ENCODE assay signal across 12 cellular contexts in the genomic region with DNA sequence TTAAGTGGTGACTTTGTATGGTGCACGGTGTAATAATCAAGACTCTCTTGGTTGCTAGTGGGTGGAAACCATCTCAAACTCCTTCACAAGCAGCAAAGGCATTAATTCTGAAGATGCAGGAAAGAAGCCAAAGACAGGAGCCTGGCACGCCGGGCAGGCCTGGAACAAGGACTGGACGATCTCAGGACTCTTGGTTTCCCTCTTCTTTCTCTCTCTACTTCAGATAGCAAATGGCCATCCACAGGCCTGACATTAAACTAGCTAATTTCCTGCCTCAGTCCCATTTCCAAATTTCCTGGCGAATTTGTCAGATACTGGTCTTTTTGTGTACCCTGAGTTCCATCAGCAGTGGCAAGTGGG. TPM values are rescaled to one million over a fixed set of nuclear protein-coding genes. Genes with fewer than 3 reads are reported as not detected.
DNase-seq lines count a peak whose midpoint lies in the region; ATAC-seq and TF ChIP-seq lines count a peak whose summit lies in the region.
"Had no signal": no experiment of that assay in that cellular context is flagged by ENCODE, and none has a peak within 500 bp of the region (broad histone marks: within the 10 kb centered on the region; RNA-seq: fewer than 3 reads in every experiment).

No MANE protein-coding gene starts in this region.

- H3K27me3 ChIP-seq in A673 (replicated peaks; ENCODE audit: insufficient read depth, low read depth, low read length, poor library complexity), result no peaks in the 10 kb centered on the region
- H3K27me3 ChIP-seq in mucosa of rectum (ENCODE audit: control insufficient read depth in 2 of 2, insufficient read depth in 2 of 2, low read length in 2 of 2), result peaks cover 0 to 2% of the 10 kb centered on the region in 2 donors
- H3K27me3 ChIP-seq: SJCRH30 had no signal

- H3K9me3 ChIP-seq in A673 (ENCODE audit: low read depth, low read length, poor library complexity, severe bottlenecking) (no peaks in the 10 kb centered on the region), mucosa of rectum (ENCODE audit: control insufficient read depth in 2 of 2, low read length in 2 of 2) (no peaks in the 10 kb centered on the region)
- H3K9me3 ChIP-seq: SJCRH30 had no signal

- POLR2A ChIA-PET in A673 (lab: Charles Lee; ENCODE audit: low non-redundant PET) (no interaction called here), RWPE1 (lab: Yijun Ruan, JAX; ENCODE audit: low non-redundant PET) (no interaction called here)
- POLR2A ChIA-PET in activated naive CD8-positive, alpha-beta T cell treated with anti-CD3 and anti-CD28 coated beads, Interleukin-2, amount 10 ng/mL, durations not matched to agents 7 days and 5 days (lab: Charles Lee), result no interaction called here

- peaks cover 20% of the 10 kb centered on the region for H3K27me3 Mint-ChIP-seq in Calu3 (ENCODE audit: unreplicated experiment)
- H3K27me3 Mint-ChIP-seq in activated naive CD8-positive, alpha-beta T cell treated with anti-CD3 and anti-CD28 coated beads, Interleukin-2, amount 10 ng/mL, durations not matched to agents 7 days and 5 days, result peaks cover 9% of the 10 kb centered on the region

- H3K4me1 ChIP-seq in A673 (ENCODE audit: insufficient read depth, low read length, poor library complexity, severe bottlenecking) (peaks cover 23% of the 10 kb centered on the region), mucosa of rectum (ENCODE audit: control insufficient read depth in 2 of 2, insufficient read depth in 2 of 2, low read length in 2 of 2) (peaks cover 11 to 16% of the 10 kb centered on the region in 2 donors)
- H3K4me1 ChIP-seq: SJCRH30 had no signal

- peaks cover 6% of the 10 kb centered on the region for H3K36me3 Mint-ChIP-seq in Calu3 (ENCODE audit: insufficient read depth, unreplicated experiment)
- H3K36me3 Mint-ChIP-seq in activated naive CD8-positive, alpha-beta T cell treated with anti-CD3 and anti-CD28 coated beads, Interleukin-2, amount 10 ng/mL, durations not matched to agents 7 days and 5 days, result no peaks in the 10 kb centered on the region

- H3K4me1 Mint-ChIP-seq in Calu3 (ENCODE audit: low read depth, unreplicated experiment), result peaks cover 24% of the 10 kb centered on the region
- peaks cover 2% of the 10 kb centered on the region for H3K4me1 Mint-ChIP-seq in activated naive CD8-positive, alpha-beta T cell treated with anti-CD3 and anti-CD28 coated beads, Interleukin-2, amount 10 ng/mL, durations not matched to agents 7 days and 5 days

- peak overlapping the region; percentile 81 to 82 for H3K9ac ChIP-seq in mucosa of rectum (ENCODE audit: low read depth in 1 of 2, low read length in 2 of 2)

- peak overlapping the region; percentile 0 for H3K27ac ChIP-seq in A673 (ENCODE audit: low read depth, low read length, poor library complexity, severe bottlenecking)
- peak overlapping the region; percentile 88 to 91 for H3K27ac ChIP-seq in mucosa of rectum (ENCODE audit: low read depth in 2 of 2, low read length in 2 of 2)
- H3K27ac ChIP-seq in RWPE1, result no peak overlapping the region
- H3K27ac ChIP-seq: SJCRH30 had no signal

- no peak for ATAC-seq in activated naive CD8-positive, alpha-beta T cell treated with anti-CD3 and anti-CD28 coated beads, Interleukin-2, amount 10 ng/mL, durations not matched to agents 7 days and 5 days (ENCODE audit: low read depth)
- ATAC-seq in left ventricle myocardium superior, result no peak

- H3K36me3 ChIP-seq in A673 (ENCODE audit: insufficient read depth, low read length, poor library complexity, severe bottlenecking), result no peaks in the 10 kb centered on the region
- H3K36me3 ChIP-seq in mucosa of rectum (ENCODE audit: control insufficient read depth in 2 of 2, insufficient read depth in 2 of 2, low read length in 2 of 2), result no peaks in the 10 kb centered on the region

- no peak for TF ChIP-seq CTCF in A673 (conservative IDR thresholded peaks at IDR 0.05; ENCODE audit: low read depth, low read length)
- TF ChIP-seq CTCF in Calu3 (IDR thresholded peaks at IDR 0.05; ENCODE audit: unreplicated experiment), result no peak
- TF ChIP-seq CTCF in RWPE1 (conservative IDR thresholded peaks at IDR 0.05; ENCODE audit: low read depth), result no peak

- intact Hi-C loops in A673 (cut with micrococcal nuclease; ENCODE audit: unreplicated experiment) (no loop called here), Calu3 (cut with micrococcal nuclease; ENCODE audit: unreplicated experiment) (loop anchor here (5.0 to 10.0 kb wide), 2 partner anchors 210 to 313 kb away; no protein-coding TSS in a partner anchor), left ventricle myocardium superior (cut with micrococcal nuclease) (no loop called here)

- DNase-seq in A673 (ENCODE audit: low spot score), result no peak
- DNase-seq in Calu3, result no peak
- no peak for DNase-seq in activated naive CD8-positive, alpha-beta T cell treated with anti-CD3 and anti-CD28 coated beads, Interleukin-2, amount 10 ng/mL, durations not matched to agents 7 days and 5 days
- DNase-seq in RPMI8226, result no peak
- DNase-seq in middle frontal gyrus (ENCODE audit: extremely low spot score, low spot score), result no peak
- no peak for DNase-seq in RWPE1 (ENCODE audit: low spot score)
- no peak for DNase-seq in left ventricle myocardium superior
- DNase-seq: Kasumi-1, SJCRH30 had no signal

- H3K27ac Mint-ChIP-seq in Calu3 (ENCODE audit: unreplicated experiment), result no peak overlapping the region
- no peak overlapping the region for H3K27ac Mint-ChIP-seq in activated naive CD8-positive, alpha-beta T cell treated with anti-CD3 and anti-CD28 coated beads, Interleukin-2, amount 10 ng/mL, durations not matched to agents 7 days and 5 days

- H3K4me3 ChIP-seq in A673 (ENCODE audit: low read depth, low read length, poor library complexity, severe bottlenecking) (no peak overlapping the region), mucosa of rectum (ENCODE audit: low read length in 2 of 2) (peak overlapping the region in 1 of 2 donors; percentile 77)
- H3K4me3 ChIP-seq: SJCRH30 had no signal

- no TSS peak for BruUV-seq in A673 (replicated peaks; lab: Mats Ljungman, UMichigan)
- no TSS peak for BruUV-seq in Calu3 (replicated peaks; lab: Mats Ljungman, UMichigan)

- CTCF ChIA-PET in A673 (lab: Charles Lee) (no interaction called here), Calu3 (lab: Charles Lee) (interaction anchor here (1.1 to 1.4 kb wide), 5 partner anchors 38 to 100 kb away, joined by 3 to 6 read pairs (median 4); a partner anchor contains a TSS), RWPE1 (lab: Yijun Ruan, JAX) (interaction anchor here (0.7 to 1.2 kb wide), 2 partner anchors 12 to 98 kb away, joined by 3 read pairs; no protein-coding TSS in a partner anchor)

- no peaks in the 10 kb centered on the region for H3K9me3 Mint-ChIP-seq in Calu3 (ENCODE audit: low read depth, unreplicated experiment)
- no peaks in the 10 kb centered on the region for H3K9me3 Mint-ChIP-seq in activated naive CD8-positive, alpha-beta T cell treated with anti-CD3 and anti-CD28 coated beads, Interleukin-2, amount 10 ng/mL, durations not matched to agents 7 days and 5 days

- H3K4me3 Mint-ChIP-seq in Calu3 (ENCODE audit: low read depth, unreplicated experiment), result peak overlapping the region; percentile 78
- H3K4me3 Mint-ChIP-seq in activated naive CD8-positive, alpha-beta T cell treated with anti-CD3 and anti-CD28 coated beads, Interleukin-2, amount 10 ng/mL, durations not matched to agents 7 days and 5 days, result peak overlapping the region; percentile 24

RNA-seq across cellular contexts. Expression of a gene that starts 28.2 kb away (rescaled TPM):
- total RNA-seq in A673 (2021) (not detected in 2 replicates), Calu3 (2022) (not detected in 2 replicates), left ventricle myocardium superior (121 TPM)
- not detected for total RNA-seq in activated naive CD8-positive, alpha-beta T cell treated with anti-CD3 and anti-CD28 coated beads, Interleukin-2, amount 10 ng/mL, durations not matched to agents 7 days and 5 days
- total RNA-seq: dermis microvascular lymphatic vessel endothelial cell had no signal

RNA-seq across cellular contexts. Expression of a gene that starts 31.9 kb away (rescaled TPM):
- total RNA-seq in A673 (2021) (not detected in 2 replicates), Calu3 (2022) (not detected in 2 replicates), left ventricle myocardium superior (0.07 TPM)
- 1 to 10 TPM; 3.0 TPM for total RNA-seq in activated naive CD8-positive, alpha-beta T cell treated with anti-CD3 and anti-CD28 coated beads, Interleukin-2, amount 10 ng/mL, durations not matched to agents 7 days and 5 days
- total RNA-seq: dermis microvascular lymphatic vessel endothelial cell, myocyte had no signal

Comparison
In these comparisons a context has a peak if more than half of its experiments do, and no peak if none do; other contexts are left out.
1. RNA of a gene that starts 28.2 kb away (total RNA-seq): 121 TPM in left ventricle myocardium superior (single experiment); not detected in A673, not detected in Calu3 and not detected in activated naive CD8-positive, alpha-beta T cell treated with anti-CD3 and anti-CD28 coated beads, Interleukin-2, amount 10 ng/mL, durations not matched to agents 7 days and 5 days; every median in the first group is over 100 times any median in the second.